In the genomic region with DNA sequence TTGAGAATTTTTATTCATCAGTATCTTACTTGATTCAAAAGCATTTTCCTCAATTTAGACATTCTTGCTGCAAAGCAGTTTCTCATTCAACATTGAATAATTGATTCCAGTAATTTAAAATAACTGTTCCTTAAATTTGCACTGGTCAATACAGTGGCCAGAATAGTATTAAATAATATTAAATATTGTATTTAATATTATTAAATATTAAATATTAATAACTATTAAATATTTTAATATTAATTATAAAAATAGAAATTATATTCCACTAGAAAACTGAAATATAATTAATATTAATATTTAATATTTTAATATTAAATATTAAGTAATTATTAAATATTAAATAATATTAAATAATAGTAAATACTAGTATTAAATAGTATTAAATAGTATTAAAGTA, we compare ENCODE assay signal across 19 cellular contexts.
DNase-seq lines count a peak whose midpoint lies in the region; ATAC-seq, FAIRE-seq and TF ChIP-seq lines count a peak whose summit lies in the region.
"Had no signal": no experiment of that assay in that cellular context is flagged by ENCODE, and none has a peak within 500 bp of the region (broad histone marks: within the 10 kb centered on the region; RNA-seq: fewer than 3 reads in every experiment).

No MANE protein-coding gene starts in this region.

- no peak for TF ChIP-seq CTCF in pancreas (IDR thresholded peaks at IDR 0.05)
- no peak for TF ChIP-seq CTCF in endothelial cell (IDR thresholded peaks at IDR 0.05; ENCODE audit: unreplicated experiment)

- no peaks in the 10 kb centered on the region for H3K27me3 Mint-ChIP-seq in endothelial cell (ENCODE audit: unreplicated experiment)
- H3K27me3 Mint-ChIP-seq: CD4-positive, alpha-beta T cell; IgD-negative memory B cell had no signal

- H3K36me3 ChIP-seq in pancreas: no peaks in the 10 kb centered on the region

- no peaks in the 10 kb centered on the region for H3K4me1 Mint-ChIP-seq in endothelial cell (ENCODE audit: unreplicated experiment)
- H3K4me1 Mint-ChIP-seq: IgD-negative memory B cell had no signal

- FAIRE-seq in G401.6 (lab: Jason Lieb, UNC) (peak; percentile 96), RCC 7860 (lab: Jason Lieb, UNC) (peak; percentile 85), endometrium (lab: Jason Lieb, UNC) (peak; percentile 51), pancreas (lab: Jason Lieb, UNC) (peak; percentile 97)
- FAIRE-seq: A549, D721Med, GM12892, H1, HepG2 had no signal

- ATAC-seq in pancreas (no peak), HG03097 (IDR thresholded peaks at IDR 0.05; ENCODE audit: low FRiP score, unreplicated experiment) (no peak), SK-N-SH treated with all-trans-retinoic acid at 6 μM for 48 hours (no peak)
- ATAC-seq: A549, HepG2 had no signal

- H3K4me1 ChIP-seq in pancreas: no peaks in the 10 kb centered on the region
- H3K4me1 ChIP-seq: A549, Caco-2 had no signal

- H3K9me3 Mint-ChIP-seq in endothelial cell (ENCODE audit: unreplicated experiment): peaks cover 4% of the 10 kb centered on the region
- H3K9me3 Mint-ChIP-seq: H9 had no signal

- no peak overlapping the region for H3K4me3 Mint-ChIP-seq in endothelial cell (ENCODE audit: unreplicated experiment)
- H3K4me3 Mint-ChIP-seq: CD4-positive, alpha-beta T cell; H9; IgD-negative memory B cell had no signal

- H3K27ac ChIP-seq in pancreas: no peak overlapping the region
- H3K27ac ChIP-seq: A549, C4-2B had no signal

- H3K27me3 ChIP-seq in pancreas: no peaks in the 10 kb centered on the region

- DNase-seq in RCC 7860 (ENCODE audit: low spot score): no peak
- DNase-seq in pancreas: no peak
- DNase-seq in endothelial cell (ENCODE audit: low spot score): no peak
- DNase-seq: AML-193; Caco-2; CD4-positive, alpha-beta T cell; GDM1; H9 had no signal

- intact Hi-C loops in pancreas (cut with DNase I): no loop called here

- H3K4me3 ChIP-seq in pancreas: no peak overlapping the region
- H3K4me3 ChIP-seq: A549 had no signal

- H3K27ac Mint-ChIP-seq in endothelial cell (ENCODE audit: unreplicated experiment): no peak overlapping the region
- H3K27ac Mint-ChIP-seq: CD4-positive, alpha-beta T cell; H9; IgD-negative memory B cell had no signal

- no peaks in the 10 kb centered on the region for H3K9me3 ChIP-seq in pancreas
- H3K9me3 ChIP-seq: A549, Caco-2 had no signal

- no peaks in the 10 kb centered on the region for H3K36me3 Mint-ChIP-seq in endothelial cell (ENCODE audit: low read depth, unreplicated experiment)
- H3K36me3 Mint-ChIP-seq: IgD-negative memory B cell had no signal

TF ChIP-seq in SK-N-SH treated with all-trans-retinoic acid at 6 μM for 48 hours, 23 proteins besides CTCF, POLR2A, EP300 and RAD21:
- TF ChIP-seq ZFP30 (CRISPR knock-in tag; IDR thresholded peaks at IDR 0.05) (no peak), TCF4 (CRISPR knock-in tag; IDR thresholded peaks at IDR 0.05; ENCODE audit: borderline replicate concordance) (no peak), ZFP3 (CRISPR knock-in tag; IDR thresholded peaks at IDR 0.05) (no peak), ARNTL (CRISPR knock-in tag; IDR thresholded peaks at IDR 0.05; ENCODE audit: borderline replicate concordance, low read depth) (no peak), RARB (CRISPR knock-in tag; IDR thresholded peaks at IDR 0.05) (no peak), ZNF565 (CRISPR knock-in tag; conservative IDR thresholded peaks at IDR 0.05; ENCODE audit: low read depth) (no peak), SNAI2 (CRISPR knock-in tag; IDR thresholded peaks at IDR 0.05) (no peak), ISL1 (CRISPR knock-in tag; IDR thresholded peaks at IDR 0.05) (no peak), OSR1 (CRISPR knock-in tag; IDR thresholded peaks at IDR 0.05) (no peak), PPARA (CRISPR knock-in tag; IDR thresholded peaks at IDR 0.05; ENCODE audit: borderline replicate concordance) (no peak), TOX (CRISPR knock-in tag; IDR thresholded peaks at IDR 0.05; ENCODE audit: borderline replicate concordance) (no peak), CSDC2 (CRISPR knock-in tag; IDR thresholded peaks at IDR 0.05) (no peak), ZNF70 (CRISPR knock-in tag; IDR thresholded peaks at IDR 0.05) (no peak)
- TF ChIP-seq, protein P1, sequence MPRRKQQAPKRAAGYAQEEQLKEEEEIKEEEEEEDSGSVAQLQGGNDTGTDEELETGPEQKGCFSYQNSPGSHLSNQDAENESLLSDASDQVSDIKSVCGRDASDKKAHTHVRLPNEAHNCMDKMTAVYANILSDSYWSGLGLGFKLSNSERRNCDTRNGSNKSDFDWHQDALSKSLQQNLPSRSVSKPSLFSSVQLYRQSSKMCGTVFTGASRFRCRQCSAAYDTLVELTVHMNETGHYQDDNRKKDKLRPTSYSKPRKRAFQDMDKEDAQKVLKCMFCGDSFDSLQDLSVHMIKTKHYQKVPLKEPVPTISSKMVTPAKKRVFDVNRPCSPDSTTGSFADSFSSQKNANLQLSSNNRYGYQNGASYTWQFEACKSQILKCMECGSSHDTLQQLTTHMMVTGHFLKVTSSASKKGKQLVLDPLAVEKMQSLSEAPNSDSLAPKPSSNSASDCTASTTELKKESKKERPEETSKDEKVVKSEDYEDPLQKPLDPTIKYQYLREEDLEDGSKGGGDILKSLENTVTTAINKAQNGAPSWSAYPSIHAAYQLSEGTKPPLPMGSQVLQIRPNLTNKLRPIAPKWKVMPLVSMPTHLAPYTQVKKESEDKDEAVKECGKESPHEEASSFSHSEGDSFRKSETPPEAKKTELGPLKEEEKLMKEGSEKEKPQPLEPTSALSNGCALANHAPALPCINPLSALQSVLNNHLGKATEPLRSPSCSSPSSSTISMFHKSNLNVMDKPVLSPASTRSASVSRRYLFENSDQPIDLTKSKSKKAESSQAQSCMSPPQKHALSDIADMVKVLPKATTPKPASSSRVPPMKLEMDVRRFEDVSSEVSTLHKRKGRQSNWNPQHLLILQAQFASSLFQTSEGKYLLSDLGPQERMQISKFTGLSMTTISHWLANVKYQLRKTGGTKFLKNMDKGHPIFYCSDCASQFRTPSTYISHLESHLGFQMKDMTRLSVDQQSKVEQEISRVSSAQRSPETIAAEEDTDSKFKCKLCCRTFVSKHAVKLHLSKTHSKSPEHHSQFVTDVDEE (CRISPR knock-in tag; IDR thresholded peaks at IDR 0.05): no peak
- TF ChIP-seq, protein P2, sequence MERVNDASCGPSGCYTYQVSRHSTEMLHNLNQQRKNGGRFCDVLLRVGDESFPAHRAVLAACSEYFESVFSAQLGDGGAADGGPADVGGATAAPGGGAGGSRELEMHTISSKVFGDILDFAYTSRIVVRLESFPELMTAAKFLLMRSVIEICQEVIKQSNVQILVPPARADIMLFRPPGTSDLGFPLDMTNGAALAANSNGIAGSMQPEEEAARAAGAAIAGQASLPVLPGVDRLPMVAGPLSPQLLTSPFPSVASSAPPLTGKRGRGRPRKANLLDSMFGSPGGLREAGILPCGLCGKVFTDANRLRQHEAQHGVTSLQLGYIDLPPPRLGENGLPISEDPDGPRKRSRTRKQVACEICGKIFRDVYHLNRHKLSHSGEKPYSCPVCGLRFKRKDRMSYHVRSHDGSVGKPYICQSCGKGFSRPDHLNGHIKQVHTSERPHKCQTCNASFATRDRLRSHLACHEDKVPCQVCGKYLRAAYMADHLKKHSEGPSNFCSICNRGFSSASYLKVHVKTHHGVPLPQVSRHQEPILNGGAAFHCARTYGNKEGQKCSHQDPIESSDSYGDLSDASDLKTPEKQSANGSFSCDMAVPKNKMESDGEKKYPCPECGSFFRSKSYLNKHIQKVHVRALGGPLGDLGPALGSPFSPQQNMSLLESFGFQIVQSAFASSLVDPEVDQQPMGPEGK (CRISPR knock-in tag; IDR thresholded peaks at IDR 0.05; ENCODE audit: borderline replicate concordance): no peak
TF ChIP-seq in SK-N-SH treated with all-trans-retinoic acid at 6 μM for 48 hours: peak in this region for 0.
